In genomic region chr14:20679907-20680306, GRCh38 we compare ENCODE assay signal across 9 cellular contexts. TPM values are rescaled to one million over a fixed set of nuclear protein-coding genes. Genes with fewer than 3 reads are reported as not detected.
A peak's percentile ranks its signal among the peaks of the same experiment; 100 is the strongest.
DNase-seq lines count a peak whose midpoint lies in the region; ATAC-seq and TF ChIP-seq lines count a peak whose summit lies in the region.
"Had no signal": no experiment of that assay in that cellular context is flagged by ENCODE, and none has a peak within 500 bp of the region (broad histone marks: within the 10 kb centered on the region; RNA-seq: fewer than 3 reads in every experiment).

No MANE protein-coding gene starts in this region.

- no peaks in the 10 kb centered on the region for H4K20me1 ChIP-seq in SK-N-SH (ENCODE audit: insufficient read depth)

- CTCF ChIA-PET in SK-N-SH (lab: Yijun Ruan, JAX) = interaction anchor here (1.8 to 5.5 kb wide), 2 partner anchors 37 to 70 kb away, joined by 3 to 25 read pairs; no protein-coding TSS in a partner anchor

- no peaks in the 10 kb centered on the region for H3K79me2 ChIP-seq in SK-N-SH (ENCODE audit: insufficient read depth)

- H3K27me3 ChIP-seq in SK-N-SH (ENCODE audit: insufficient read depth) = peaks cover 25% of the 10 kb centered on the region

- POLR2A ChIA-PET in SK-N-SH (lab: Yijun Ruan, JAX) = no interaction called here

- TF ChIP-seq CTCF in SK-N-SH (IDR thresholded peaks at IDR 0.05) = no peak

- H3K4me3 ChIP-seq in SK-N-SH (ENCODE audit: low read depth in 2 of 2, low read length in 1 of 2) = peak overlapping the region; percentile 93 to 97; a peak in 3 of 4 replicates

- H3K9ac ChIP-seq in SK-N-SH = no peak overlapping the region

- no peaks in the 10 kb centered on the region for H3K36me3 ChIP-seq in SK-N-SH (replicated peaks in 1 of 2; ENCODE audit: control insufficient read depth in 1 of 2, insufficient read depth in 2 of 2, low read length in 1 of 2)

- H3K27ac ChIP-seq in SK-N-SH (ENCODE audit: low read depth in 2 of 2, low read length in 1 of 2) = no peak overlapping the region

- DNase-seq in SK-N-SH = peak; percentile 29
- DNase-seq in M059J (ENCODE audit: low read depth) = peak; percentile 33
- DNase-seq in cerebellum (ENCODE audit: low spot score) = peak; percentile 54
- DNase-seq in posterior cingulate gyrus = peak in 7 of 10 donors; percentile 38 to 90 (median 45)

- WGBS in SK-N-SH (ENCODE audit: low lambda C conversion rate) = 14% methylated on average over 1 of the region's 1 CpG

- intact Hi-C loops in posterior cingulate gyrus (cut with DNase I) = loop anchor here (5.0 kb wide), 4 partner anchors 48 to 422 kb away; partner anchors contain the start of genes PARP2, PIP4P1 and TMEM253

- H2AFZ ChIP-seq in SK-N-SH (ENCODE audit: low read depth) = peak overlapping the region; percentile 47; the same call in 1 of the 2 replicates

- no peak for TF ChIP-seq RAD21 in SK-N-SH (IDR thresholded peaks at IDR 0.05; ENCODE audit: low read length)

- TF ChIP-seq EP300 in SK-N-SH (IDR thresholded peaks at IDR 0.05; ENCODE audit: borderline replicate concordance in 1 of 2, low read depth in 1 of 2, low read length in 1 of 2) = no peak

- no peak for ATAC-seq in SK-N-SH treated with all-trans-retinoic acid at 6 μM for 48 hours
- no peak for ATAC-seq in GM19455 (IDR thresholded peaks at IDR 0.05; ENCODE audit: unreplicated experiment)
- no peak for ATAC-seq in HG02759 (IDR thresholded peaks at IDR 0.05; ENCODE audit: unreplicated experiment)
- ATAC-seq in HG02840 (IDR thresholded peaks at IDR 0.05; ENCODE audit: low FRiP score, unreplicated experiment) = no peak

- H3F3A ChIP-seq in SK-N-SH (replicated peaks; ENCODE audit: insufficient read depth) = peaks cover 32% of the 10 kb centered on the region

- H3K4me2 ChIP-seq in SK-N-SH = peak overlapping the region; percentile 97

- peaks cover 5 to 26% of the 10 kb centered on the region in 2 experiments; a peak in 3 of 4 replicates for H3K4me1 ChIP-seq in SK-N-SH (ENCODE audit: control insufficient read depth in 1 of 2, insufficient read depth in 2 of 2, low read depth in 1 of 2, low read length in 1 of 2)

- no peaks in the 10 kb centered on the region for H3K9me3 ChIP-seq in SK-N-SH

- no peaks in the 10 kb centered on the region for H3K9me2 ChIP-seq in SK-N-SH

TF ChIP-seq in SK-N-SH, 30 proteins besides CTCF, POLR2A, EP300 and RAD21:
- TF ChIP-seq EZH2phosphoT487 (IDR thresholded peaks at IDR 0.05; ENCODE audit: borderline replicate concordance, low read depth) (no peak), USF1 (IDR thresholded peaks at IDR 0.05; ENCODE audit: borderline replicate concordance, low read depth) (peak; percentile 89)

TF ChIP-seq in SK-N-SH treated with all-trans-retinoic acid at 6 μM for 48 hours, 23 proteins besides CTCF, POLR2A, EP300 and RAD21:
- TF ChIP-seq CREB5 (CRISPR knock-in tag; IDR thresholded peaks at IDR 0.05; ENCODE audit: low read depth) (no peak), TCF4 (CRISPR knock-in tag; IDR thresholded peaks at IDR 0.05; ENCODE audit: borderline replicate concordance) (no peak), ZFP3 (CRISPR knock-in tag; IDR thresholded peaks at IDR 0.05) (no peak), ESRRG (CRISPR knock-in tag; IDR thresholded peaks at IDR 0.05) (no peak), PPARA (CRISPR knock-in tag; IDR thresholded peaks at IDR 0.05; ENCODE audit: borderline replicate concordance) (no peak), ARNTL (CRISPR knock-in tag; IDR thresholded peaks at IDR 0.05; ENCODE audit: borderline replicate concordance, low read depth) (no peak), GLIS3 (CRISPR knock-in tag; IDR thresholded peaks at IDR 0.05) (no peak)

RNA-seq across cellular contexts. Expression of gene RNASE4, which starts 4.5 kb away (rescaled TPM):
- 11.6 and 12.4 TPM in 2 replicates for polyA plus RNA-seq in SK-N-SH (2012; rRNA removed)
- polyA plus RNA-seq in SK-N-SH (2012; cell fraction: cytosol; rRNA removed) = 7.3 and 10.8 TPM in 2 replicates
- 4.0 and 6.2 TPM in 2 replicates for polyA plus RNA-seq in SK-N-SH (2012; cell fraction: nucleus; rRNA removed)
- total RNA-seq in M059J (2014; rRNA removed; shearing (Covaris generic)) = 12.1 and 13.3 TPM in 2 replicates
- 2.6 TPM for total RNA-seq in cerebellum

RNA-seq across cellular contexts. Expression of gene ANG, which starts 8.7 kb away (rescaled TPM):
- polyA plus RNA-seq in SK-N-SH (2012; rRNA removed) = 3.6 and 3.9 TPM in 2 replicates
- polyA plus RNA-seq in SK-N-SH (2012; cell fraction: cytosol; rRNA removed) = 3.6 and 4.0 TPM in 2 replicates
- polyA plus RNA-seq in SK-N-SH (2012; cell fraction: nucleus; rRNA removed) = 2.2 and 3.0 TPM in 2 replicates
- 2.8 and 3.0 TPM in 2 replicates for total RNA-seq in M059J (2014; rRNA removed; shearing (Covaris generic))
- 1.5 TPM for total RNA-seq in cerebellum

RNA-seq across cellular contexts. Expression of gene OR6S1, which starts 38.4 kb away (rescaled TPM):
- polyA plus RNA-seq in SK-N-SH (2012; rRNA removed) = not detected in 2 replicates
- polyA plus RNA-seq in SK-N-SH (2012; cell fraction: cytosol; rRNA removed) = not detected in 2 replicates
- not detected in 2 replicates for polyA plus RNA-seq in SK-N-SH (2012; cell fraction: nucleus; rRNA removed)
- not detected in 2 replicates for total RNA-seq in M059J (2014; rRNA removed; shearing (Covaris generic))
- total RNA-seq in cerebellum = not detected
- polyA plus RNA-seq: BJ had no signal
